Comparison of ENCODE assay signal across 13 cellular contexts in the genomic region with DNA sequence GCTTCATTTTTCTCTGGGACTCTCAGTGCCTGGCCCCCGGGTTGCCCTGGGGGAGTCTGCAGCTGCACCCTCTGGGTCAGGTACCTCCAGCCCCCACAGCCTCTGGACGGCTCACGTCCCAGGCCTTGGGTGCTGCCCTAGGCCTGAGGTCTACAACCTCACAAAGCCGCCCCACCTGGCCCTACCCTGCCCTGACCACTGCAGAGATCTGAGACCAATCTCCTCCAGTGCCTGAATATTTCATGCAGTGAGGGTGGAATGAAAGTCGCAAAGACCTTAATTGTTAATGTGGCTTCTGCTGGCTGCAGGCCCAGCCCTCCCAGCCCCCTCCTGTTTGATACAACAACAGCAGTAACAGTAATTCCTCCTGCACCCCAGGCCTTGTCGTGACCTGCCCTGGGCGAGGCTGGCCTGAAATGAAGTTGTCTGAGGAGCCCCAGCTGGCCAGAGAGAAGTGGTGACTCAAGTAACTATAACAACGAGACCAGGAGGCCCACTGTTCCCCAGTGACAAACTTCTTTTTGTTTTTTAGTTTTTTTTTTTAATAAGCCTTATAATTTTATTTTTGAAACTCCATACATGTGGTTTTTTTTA. TPM values are rescaled to one million over a fixed set of nuclear protein-coding genes. Genes with fewer than 3 reads are reported as not detected.
DNase-seq lines count a peak whose midpoint lies in the region; ATAC-seq and TF ChIP-seq lines count a peak whose summit lies in the region.
"Had no signal": no experiment of that assay in that cellular context is flagged by ENCODE, and none has a peak within 500 bp of the region (broad histone marks: within the 10 kb centered on the region; RNA-seq: fewer than 3 reads in every experiment).

No MANE protein-coding gene starts in this region.

- peak; percentile 56 for DNase-seq in ELR (ENCODE audit: low read depth)
- DNase-seq in NCI-H1105 treated with DMSO at 0.1 percent for 48 hours (lab: John Stamatoyannopoulos, UW): peak; percentile 57
- peak; percentile 92 for DNase-seq in epithelial cell of esophagus (ENCODE audit: low read depth)
- DNase-seq in MV-4-11 (lab: John Stamatoyannopoulos, UW): no peak
- no peak for DNase-seq in NCI-H128 (lab: John Stamatoyannopoulos, UW; ENCODE audit: unreplicated experiment)
- DNase-seq in naive thymus-derived CD8-positive, alpha-beta T cell: no peak
- no peak for DNase-seq in stimulated activated CD4-positive, alpha-beta T cell treated with anti-CD3 and anti-CD28 coated beads, Interleukin-4, amount 100 ng/mL, for 1 hour
- DNase-seq: GDM1; stimulated activated naive CD8-positive, alpha-beta T cell treated with anti-CD3 and anti-CD28 coated beads, Interleukin-15, Interleukin-2, amounts not matched to agents 100 U/mL and 50 U/mL, for 24 hours had no signal

- no peak overlapping the region for H3K4me3 Mint-ChIP-seq in nephron
- no peak overlapping the region for H3K4me3 Mint-ChIP-seq in naive thymus-derived CD8-positive, alpha-beta T cell

- no peaks in the 10 kb centered on the region for H3K36me3 Mint-ChIP-seq in nephron (ENCODE audit: low read depth)
- H3K36me3 Mint-ChIP-seq in naive thymus-derived CD8-positive, alpha-beta T cell: no peaks in the 10 kb centered on the region
- H3K36me3 Mint-ChIP-seq: activated naive CD4-positive, alpha-beta T cell treated with anti-CD3 and anti-CD28 coated beads, Interleukin-2, amount 50 U/mL, for 72 hours had no signal

- no peak for ATAC-seq in naive thymus-derived CD8-positive, alpha-beta T cell

- H3K27ac Mint-ChIP-seq in nephron: peak overlapping the region in 2 of 3 experiments; percentile 25 to 82
- H3K27ac Mint-ChIP-seq in naive thymus-derived CD8-positive, alpha-beta T cell: no peak overlapping the region
- H3K27ac Mint-ChIP-seq: activated naive CD4-positive, alpha-beta T cell treated with anti-CD3 and anti-CD28 coated beads, Interleukin-2, amount 50 U/mL, for 72 hours had no signal

- no peaks in the 10 kb centered on the region for H3K9me3 Mint-ChIP-seq in nephron
- H3K9me3 Mint-ChIP-seq in naive thymus-derived CD8-positive, alpha-beta T cell: no peaks in the 10 kb centered on the region
- H3K9me3 Mint-ChIP-seq: activated naive CD4-positive, alpha-beta T cell treated with anti-CD3 and anti-CD28 coated beads, Interleukin-2, amount 50 U/mL, for 72 hours had no signal

- H3K27me3 Mint-ChIP-seq in nephron (ENCODE audit: low read depth): peaks cover 2% of the 10 kb centered on the region
- peaks cover 1 to 14% (median 11%) of the 10 kb centered on the region in 5 donors for H3K27me3 Mint-ChIP-seq in naive thymus-derived CD8-positive, alpha-beta T cell

- no peak for TF ChIP-seq CTCF in epithelial cell of esophagus (IDR thresholded peaks at IDR 0.05; ENCODE audit: insufficient read depth, low read depth, low read length, missing control alignments)
- no peak for TF ChIP-seq CTCF in nephron (IDR thresholded peaks at IDR 0.05; ENCODE audit: unreplicated experiment in 3 of 3)

- no peak overlapping the region for H3K4me3 ChIP-seq in epithelial cell of esophagus (ENCODE audit: low read length)
- H3K4me3 ChIP-seq: BLaER1 treated with 17β-estradiol and CSF1 and Interleukin-3, amounts not matched to agents 10 nM and 100 nM; SJSA1 had no signal

- H3K4me1 Mint-ChIP-seq in nephron: peaks cover 41% of the 10 kb centered on the region
- H3K4me1 Mint-ChIP-seq in naive thymus-derived CD8-positive, alpha-beta T cell: peaks cover 0 to 10% (median 3%) of the 10 kb centered on the region in 4 donors

- POLR2A ChIA-PET in naive thymus-derived CD8-positive, alpha-beta T cell (lab: Charles Lee): no interaction called here

RNA-seq across cellular contexts. Expression of a gene that starts 8.8 kb away (rescaled TPM):
- total RNA-seq in naive thymus-derived CD8-positive, alpha-beta T cell: 10 to 100 TPM in 1 of 2 experiments, 1 to 10 TPM in 1; 9.0 to 10.1 TPM
- polyA plus RNA-seq in naive thymus-derived CD8-positive, alpha-beta T cell: 1 to 10 TPM in 2 of 3 donors, under 1 TPM in 1; 0.67 to 1.4 (median 1.3) TPM

RNA-seq across cellular contexts. Expression of a gene that starts 32.1 kb away (rescaled TPM):
- under 1 TPM; 0.34 to 0.36 TPM for total RNA-seq in naive thymus-derived CD8-positive, alpha-beta T cell
- polyA plus RNA-seq in naive thymus-derived CD8-positive, alpha-beta T cell: not detected

Comparison
In these comparisons a context has a peak if more than half of its experiments do, and no peak if none do; other contexts are left out.
1. DNase-seq: peak in ELR (single experiment), NCI-H1105 treated with DMSO at 0.1 percent for 48 hours (single experiment) and epithelial cell of esophagus (single experiment); none in MV-4-11 (single experiment), NCI-H128 (single experiment), naive thymus-derived CD8-positive, alpha-beta T cell (0 of 10) and stimulated activated CD4-positive, alpha-beta T cell treated with anti-CD3 and anti-CD28 coated beads, Interleukin-4, amount 100 ng/mL, for 1 hour (single experiment).
2. H3K27ac Mint-ChIP-seq: peak in nephron (2 of 3); none in naive thymus-derived CD8-positive, alpha-beta T cell (0 of 10).